ENCODE assay signal across 20 cellular contexts in the genomic region with DNA sequence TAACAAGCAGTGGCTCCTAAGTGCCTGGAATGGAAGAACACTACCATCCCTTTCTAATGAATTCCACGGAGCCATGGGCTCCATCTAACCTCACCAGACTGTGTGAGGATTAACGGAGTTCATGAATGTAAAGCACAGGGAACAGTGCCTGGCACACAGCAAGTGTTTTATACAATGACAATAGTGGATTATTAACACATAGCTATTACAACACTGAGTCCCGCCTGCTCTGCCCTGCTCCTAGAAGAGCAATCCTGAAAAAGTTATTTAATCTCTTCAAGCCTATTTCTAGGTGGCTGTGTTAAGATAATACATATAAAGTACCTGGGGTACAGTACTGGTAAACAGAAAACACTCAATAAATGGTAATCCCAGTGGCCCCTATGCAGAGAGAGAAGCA.
"Had no signal": no experiment of that assay in that cellular context is flagged by ENCODE, and none has a peak within 500 bp of the region (broad histone marks: within the 10 kb centered on the region; RNA-seq: fewer than 3 reads in every experiment).

No MANE protein-coding gene starts in this region.

- H3K27ac Mint-ChIP-seq: dendritic cell treated with granulocyte-macrophage colony-stimulating factor and Interleukin-4, amounts not matched to agents 40 ng/mL and 50 ng/mL, for 4 days had no signal

- H3K4me3 ChIP-seq: esophagus squamous epithelium, lung, psoas muscle, right atrium auricular region, stomach, thoracic aorta, transverse colon had no signal

- H3K9me3 Mint-ChIP-seq: effector memory CD8-positive, alpha-beta T cell; immature natural killer cell; nephron had no signal

- H3K4me1 ChIP-seq: psoas muscle, right atrium auricular region, stomach, transverse colon had no signal

- DNase-seq: effector memory CD8-positive, alpha-beta T cell; esophagus squamous epithelium; foreskin fibroblast; immature natural killer cell; left ventricle myocardium superior; mesendoderm; naive B cell; psoas muscle; small intestine; stimulated activated CD4-positive, alpha-beta T cell treated with anti-CD3 and anti-CD28 coated beads, Interleukin-12 subunit alpha, Interleukin-12 subunit beta, amount 100 ng/mL, for 4 hours; stimulated activated naive CD4-positive, alpha-beta T cell; stomach; substantia nigra; transverse colon had no signal

- H3K27me3 ChIP-seq: esophagus squamous epithelium, neutrophil, right atrium auricular region, stomach, transverse colon had no signal

- ATAC-seq: effector memory CD8-positive, alpha-beta T cell; left ventricle myocardium superior; psoas muscle had no signal

- H3K4me3 Mint-ChIP-seq: dendritic cell treated with granulocyte-macrophage colony-stimulating factor and Interleukin-4, amounts not matched to agents 40 ng/mL and 50 ng/mL, for 4 days; effector memory CD8-positive, alpha-beta T cell; immature natural killer cell; naive B cell; nephron had no signal

- H3K27me3 Mint-ChIP-seq: dendritic cell treated with granulocyte-macrophage colony-stimulating factor and Interleukin-4, amounts not matched to agents 40 ng/mL and 50 ng/mL, for 4 days; effector memory CD8-positive, alpha-beta T cell; naive B cell had no signal

- H3K27ac ChIP-seq: esophagus squamous epithelium, neutrophil, psoas muscle, right atrium auricular region, stomach, thoracic aorta, transverse colon had no signal

- H3K9me3 ChIP-seq: esophagus squamous epithelium, neutrophil, psoas muscle, right atrium auricular region, stomach, thoracic aorta, transverse colon had no signal

- H3K4me1 Mint-ChIP-seq: immature natural killer cell, naive B cell, nephron had no signal
